In the genomic region with DNA sequence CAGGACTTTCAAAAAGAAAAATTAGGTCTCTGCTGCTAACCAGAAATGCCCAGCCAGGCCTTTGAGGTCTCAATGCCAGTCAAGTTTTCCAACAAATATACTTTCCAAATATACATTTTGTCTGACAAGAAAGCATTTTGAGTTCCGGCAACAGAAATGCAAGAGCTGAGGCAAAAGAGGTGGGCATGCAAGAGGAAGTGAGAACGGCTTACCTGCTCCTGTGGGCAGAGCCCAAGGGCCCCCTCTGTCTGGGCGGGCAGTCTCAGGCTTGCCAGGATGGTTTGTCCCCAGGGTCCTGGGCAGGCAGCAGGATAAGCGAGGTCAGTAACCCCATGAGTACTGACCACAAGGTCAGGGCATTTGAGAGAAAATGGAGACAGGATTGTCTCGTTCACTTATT, we compare ENCODE assay signal across 2 cellular contexts.
TF ChIP-seq lines count a peak whose summit lies in the region.

No MANE protein-coding gene starts in this region.

TF ChIP-seq in HCT116, 20 proteins besides CTCF, POLR2A, EP300 and RAD21:
- no peak for TF ChIP-seq ELF1 (IDR thresholded peaks at IDR 0.05; ENCODE audit: borderline replicate concordance, low read depth)
- TF ChIP-seq, protein P1, sequence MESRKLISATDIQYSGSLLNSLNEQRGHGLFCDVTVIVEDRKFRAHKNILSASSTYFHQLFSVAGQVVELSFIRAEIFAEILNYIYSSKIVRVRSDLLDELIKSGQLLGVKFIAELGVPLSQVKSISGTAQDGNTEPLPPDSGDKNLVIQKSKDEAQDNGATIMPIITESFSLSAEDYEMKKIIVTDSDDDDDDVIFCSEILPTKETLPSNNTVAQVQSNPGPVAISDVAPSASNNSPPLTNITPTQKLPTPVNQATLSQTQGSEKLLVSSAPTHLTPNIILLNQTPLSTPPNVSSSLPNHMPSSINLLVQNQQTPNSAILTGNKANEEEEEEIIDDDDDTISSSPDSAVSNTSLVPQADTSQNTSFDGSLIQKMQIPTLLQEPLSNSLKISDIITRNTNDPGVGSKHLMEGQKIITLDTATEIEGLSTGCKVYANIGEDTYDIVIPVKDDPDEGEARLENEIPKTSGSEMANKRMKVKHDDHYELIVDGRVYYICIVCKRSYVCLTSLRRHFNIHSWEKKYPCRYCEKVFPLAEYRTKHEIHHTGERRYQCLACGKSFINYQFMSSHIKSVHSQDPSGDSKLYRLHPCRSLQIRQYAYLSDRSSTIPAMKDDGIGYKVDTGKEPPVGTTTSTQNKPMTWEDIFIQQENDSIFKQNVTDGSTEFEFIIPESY (IDR thresholded peaks at IDR 0.05; ENCODE audit: extremely low read depth, insufficient replicate concordance, low read length) = no peak
- no peak for TF ChIP-seq EGR1 (IDR thresholded peaks at IDR 0.05; ENCODE audit: low read depth)
- no peak for TF ChIP-seq EZH2 (IDR thresholded peaks at IDR 0.05)
- TF ChIP-seq, protein P2, sequence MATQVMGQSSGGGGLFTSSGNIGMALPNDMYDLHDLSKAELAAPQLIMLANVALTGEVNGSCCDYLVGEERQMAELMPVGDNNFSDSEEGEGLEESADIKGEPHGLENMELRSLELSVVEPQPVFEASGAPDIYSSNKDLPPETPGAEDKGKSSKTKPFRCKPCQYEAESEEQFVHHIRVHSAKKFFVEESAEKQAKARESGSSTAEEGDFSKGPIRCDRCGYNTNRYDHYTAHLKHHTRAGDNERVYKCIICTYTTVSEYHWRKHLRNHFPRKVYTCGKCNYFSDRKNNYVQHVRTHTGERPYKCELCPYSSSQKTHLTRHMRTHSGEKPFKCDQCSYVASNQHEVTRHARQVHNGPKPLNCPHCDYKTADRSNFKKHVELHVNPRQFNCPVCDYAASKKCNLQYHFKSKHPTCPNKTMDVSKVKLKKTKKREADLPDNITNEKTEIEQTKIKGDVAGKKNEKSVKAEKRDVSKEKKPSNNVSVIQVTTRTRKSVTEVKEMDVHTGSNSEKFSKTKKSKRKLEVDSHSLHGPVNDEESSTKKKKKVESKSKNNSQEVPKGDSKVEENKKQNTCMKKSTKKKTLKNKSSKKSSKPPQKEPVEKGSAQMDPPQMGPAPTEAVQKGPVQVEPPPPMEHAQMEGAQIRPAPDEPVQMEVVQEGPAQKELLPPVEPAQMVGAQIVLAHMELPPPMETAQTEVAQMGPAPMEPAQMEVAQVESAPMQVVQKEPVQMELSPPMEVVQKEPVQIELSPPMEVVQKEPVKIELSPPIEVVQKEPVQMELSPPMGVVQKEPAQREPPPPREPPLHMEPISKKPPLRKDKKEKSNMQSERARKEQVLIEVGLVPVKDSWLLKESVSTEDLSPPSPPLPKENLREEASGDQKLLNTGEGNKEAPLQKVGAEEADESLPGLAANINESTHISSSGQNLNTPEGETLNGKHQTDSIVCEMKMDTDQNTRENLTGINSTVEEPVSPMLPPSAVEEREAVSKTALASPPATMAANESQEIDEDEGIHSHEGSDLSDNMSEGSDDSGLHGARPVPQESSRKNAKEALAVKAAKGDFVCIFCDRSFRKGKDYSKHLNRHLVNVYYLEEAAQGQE (IDR thresholded peaks at IDR 0.05; ENCODE audit: low read depth) = no peak
- TF ChIP-seq YY1 (IDR thresholded peaks at IDR 0.05; ENCODE audit: extremely low read depth, insufficient replicate concordance, low read depth, low read length) = no peak
TF ChIP-seq in HCT116: peak in this region for 0.

TF ChIP-seq in GM12878, 131 proteins besides CTCF, POLR2A, EP300 and RAD21:
- TF ChIP-seq, protein P3, sequence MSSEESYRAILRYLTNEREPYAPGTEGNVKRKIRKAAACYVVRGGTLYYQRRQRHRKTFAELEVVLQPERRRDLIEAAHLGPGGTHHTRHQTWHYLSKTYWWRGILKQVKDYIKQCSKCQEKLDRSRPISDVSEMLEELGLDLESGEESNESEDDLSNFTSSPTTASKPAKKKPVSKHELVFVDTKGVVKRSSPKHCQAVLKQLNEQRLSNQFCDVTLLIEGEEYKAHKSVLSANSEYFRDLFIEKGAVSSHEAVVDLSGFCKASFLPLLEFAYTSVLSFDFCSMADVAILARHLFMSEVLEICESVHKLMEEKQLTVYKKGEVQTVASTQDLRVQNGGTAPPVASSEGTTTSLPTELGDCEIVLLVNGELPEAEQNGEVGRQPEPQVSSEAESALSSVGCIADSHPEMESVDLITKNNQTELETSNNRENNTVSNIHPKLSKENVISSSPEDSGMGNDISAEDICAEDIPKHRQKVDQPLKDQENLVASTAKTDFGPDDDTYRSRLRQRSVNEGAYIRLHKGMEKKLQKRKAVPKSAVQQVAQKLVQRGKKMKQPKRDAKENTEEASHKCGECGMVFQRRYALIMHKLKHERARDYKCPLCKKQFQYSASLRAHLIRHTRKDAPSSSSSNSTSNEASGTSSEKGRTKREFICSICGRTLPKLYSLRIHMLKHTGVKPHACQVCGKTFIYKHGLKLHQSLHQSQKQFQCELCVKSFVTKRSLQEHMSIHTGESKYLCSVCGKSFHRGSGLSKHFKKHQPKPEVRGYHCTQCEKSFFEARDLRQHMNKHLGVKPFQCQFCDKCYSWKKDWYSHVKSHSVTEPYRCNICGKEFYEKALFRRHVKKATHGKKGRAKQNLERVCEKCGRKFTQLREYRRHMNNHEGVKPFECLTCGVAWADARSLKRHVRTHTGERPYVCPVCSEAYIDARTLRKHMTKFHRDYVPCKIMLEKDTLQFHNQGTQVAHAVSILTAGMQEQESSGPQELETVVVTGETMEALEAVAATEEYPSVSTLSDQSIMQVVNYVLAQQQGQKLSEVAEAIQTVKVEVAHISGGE (CRISPR knock-in tag; IDR thresholded peaks at IDR 0.05) = no peak
- no peak for TF ChIP-seq RB1 (IDR thresholded peaks at IDR 0.05; ENCODE audit: borderline replicate concordance)
- no peak for TF ChIP-seq HDGF (IDR thresholded peaks at IDR 0.05)
- no peak for TF ChIP-seq EZH2 (IDR thresholded peaks at IDR 0.05; ENCODE audit: borderline replicate concordance, control insufficient read depth, low read depth, low read length)
- TF ChIP-seq, protein P4, sequence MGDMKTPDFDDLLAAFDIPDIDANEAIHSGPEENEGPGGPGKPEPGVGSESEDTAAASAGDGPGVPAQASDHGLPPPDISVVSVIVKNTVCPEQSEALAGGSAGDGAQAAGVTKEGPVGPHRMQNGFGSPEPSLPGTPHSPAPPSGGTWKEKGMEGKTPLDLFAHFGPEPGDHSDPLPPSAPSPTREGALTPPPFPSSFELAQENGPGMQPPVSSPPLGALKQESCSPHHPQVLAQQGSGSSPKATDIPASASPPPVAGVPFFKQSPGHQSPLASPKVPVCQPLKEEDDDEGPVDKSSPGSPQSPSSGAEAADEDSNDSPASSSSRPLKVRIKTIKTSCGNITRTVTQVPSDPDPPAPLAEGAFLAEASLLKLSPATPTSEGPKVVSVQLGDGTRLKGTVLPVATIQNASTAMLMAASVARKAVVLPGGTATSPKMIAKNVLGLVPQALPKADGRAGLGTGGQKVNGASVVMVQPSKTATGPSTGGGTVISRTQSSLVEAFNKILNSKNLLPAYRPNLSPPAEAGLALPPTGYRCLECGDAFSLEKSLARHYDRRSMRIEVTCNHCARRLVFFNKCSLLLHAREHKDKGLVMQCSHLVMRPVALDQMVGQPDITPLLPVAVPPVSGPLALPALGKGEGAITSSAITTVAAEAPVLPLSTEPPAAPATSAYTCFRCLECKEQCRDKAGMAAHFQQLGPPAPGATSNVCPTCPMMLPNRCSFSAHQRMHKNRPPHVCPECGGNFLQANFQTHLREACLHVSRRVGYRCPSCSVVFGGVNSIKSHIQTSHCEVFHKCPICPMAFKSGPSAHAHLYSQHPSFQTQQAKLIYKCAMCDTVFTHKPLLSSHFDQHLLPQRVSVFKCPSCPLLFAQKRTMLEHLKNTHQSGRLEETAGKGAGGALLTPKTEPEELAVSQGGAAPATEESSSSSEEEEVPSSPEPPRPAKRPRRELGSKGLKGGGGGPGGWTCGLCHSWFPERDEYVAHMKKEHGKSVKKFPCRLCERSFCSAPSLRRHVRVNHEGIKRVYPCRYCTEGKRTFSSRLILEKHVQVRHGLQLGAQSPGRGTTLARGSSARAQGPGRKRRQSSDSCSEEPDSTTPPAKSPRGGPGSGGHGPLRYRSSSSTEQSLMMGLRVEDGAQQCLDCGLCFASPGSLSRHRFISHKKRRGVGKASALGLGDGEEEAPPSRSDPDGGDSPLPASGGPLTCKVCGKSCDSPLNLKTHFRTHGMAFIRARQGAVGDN (IDR thresholded peaks at IDR 0.05) = 0 out of 2 replicates have a peak, but pooled peaks have one; percentile 30
- no peak for TF ChIP-seq ZBED1 (IDR thresholded peaks at IDR 0.05; ENCODE audit: borderline replicate concordance)
- no peak for TF ChIP-seq ATF7 (IDR thresholded peaks at IDR 0.05; ENCODE audit: low read depth)
- TF ChIP-seq SPI1 (IDR thresholded peaks at IDR 0.05; ENCODE audit: borderline replicate concordance, insufficient read depth, low read depth, low read length) = peak; percentile 79; the same call in 1 of the 2 replicates
- no peak for TF ChIP-seq RAD51 (IDR thresholded peaks at IDR 0.05)
- TF ChIP-seq, protein P5, sequence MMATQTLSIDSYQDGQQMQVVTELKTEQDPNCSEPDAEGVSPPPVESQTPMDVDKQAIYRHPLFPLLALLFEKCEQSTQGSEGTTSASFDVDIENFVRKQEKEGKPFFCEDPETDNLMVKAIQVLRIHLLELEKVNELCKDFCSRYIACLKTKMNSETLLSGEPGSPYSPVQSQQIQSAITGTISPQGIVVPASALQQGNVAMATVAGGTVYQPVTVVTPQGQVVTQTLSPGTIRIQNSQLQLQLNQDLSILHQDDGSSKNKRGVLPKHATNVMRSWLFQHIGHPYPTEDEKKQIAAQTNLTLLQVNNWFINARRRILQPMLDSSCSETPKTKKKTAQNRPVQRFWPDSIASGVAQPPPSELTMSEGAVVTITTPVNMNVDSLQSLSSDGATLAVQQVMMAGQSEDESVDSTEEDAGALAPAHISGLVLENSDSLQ (IDR thresholded peaks at IDR 0.05) = no peak
- TF ChIP-seq NR2F1 (conservative IDR thresholded peaks at IDR 0.05) = peak; percentile 65
- no peak for TF ChIP-seq HDAC6 (IDR thresholded peaks at IDR 0.05; ENCODE audit: unreplicated experiment)
- TF ChIP-seq, protein P6, sequence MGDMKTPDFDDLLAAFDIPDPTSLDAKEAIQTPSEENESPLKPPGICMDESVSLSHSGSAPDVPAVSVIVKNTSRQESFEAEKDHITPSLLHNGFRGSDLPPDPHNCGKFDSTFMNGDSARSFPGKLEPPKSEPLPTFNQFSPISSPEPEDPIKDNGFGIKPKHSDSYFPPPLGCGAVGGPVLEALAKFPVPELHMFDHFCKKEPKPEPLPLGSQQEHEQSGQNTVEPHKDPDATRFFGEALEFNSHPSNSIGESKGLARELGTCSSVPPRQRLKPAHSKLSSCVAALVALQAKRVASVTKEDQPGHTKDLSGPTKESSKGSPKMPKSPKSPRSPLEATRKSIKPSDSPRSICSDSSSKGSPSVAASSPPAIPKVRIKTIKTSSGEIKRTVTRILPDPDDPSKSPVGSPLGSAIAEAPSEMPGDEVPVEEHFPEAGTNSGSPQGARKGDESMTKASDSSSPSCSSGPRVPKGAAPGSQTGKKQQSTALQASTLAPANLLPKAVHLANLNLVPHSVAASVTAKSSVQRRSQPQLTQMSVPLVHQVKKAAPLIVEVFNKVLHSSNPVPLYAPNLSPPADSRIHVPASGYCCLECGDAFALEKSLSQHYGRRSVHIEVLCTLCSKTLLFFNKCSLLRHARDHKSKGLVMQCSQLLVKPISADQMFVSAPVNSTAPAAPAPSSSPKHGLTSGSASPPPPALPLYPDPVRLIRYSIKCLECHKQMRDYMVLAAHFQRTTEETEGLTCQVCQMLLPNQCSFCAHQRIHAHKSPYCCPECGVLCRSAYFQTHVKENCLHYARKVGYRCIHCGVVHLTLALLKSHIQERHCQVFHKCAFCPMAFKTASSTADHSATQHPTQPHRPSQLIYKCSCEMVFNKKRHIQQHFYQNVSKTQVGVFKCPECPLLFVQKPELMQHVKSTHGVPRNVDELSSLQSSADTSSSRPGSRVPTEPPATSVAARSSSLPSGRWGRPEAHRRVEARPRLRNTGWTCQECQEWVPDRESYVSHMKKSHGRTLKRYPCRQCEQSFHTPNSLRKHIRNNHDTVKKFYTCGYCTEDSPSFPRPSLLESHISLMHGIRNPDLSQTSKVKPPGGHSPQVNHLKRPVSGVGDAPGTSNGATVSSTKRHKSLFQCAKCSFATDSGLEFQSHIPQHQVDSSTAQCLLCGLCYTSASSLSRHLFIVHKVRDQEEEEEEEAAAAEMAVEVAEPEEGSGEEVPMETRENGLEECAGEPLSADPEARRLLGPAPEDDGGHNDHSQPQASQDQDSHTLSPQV (IDR thresholded peaks at IDR 0.05) = peak; percentile 48; the same call in 1 of the 2 replicates
- TF ChIP-seq PAX5 (IDR thresholded peaks at IDR 0.05; ENCODE audit: borderline replicate concordance, low read depth, low read length) = no peak
- TF ChIP-seq IKZF1 (conservative IDR thresholded peaks at IDR 0.05) = 0 out of 2 replicates have a peak, but pooled peaks have one; percentile 8
- TF ChIP-seq, protein P7, sequence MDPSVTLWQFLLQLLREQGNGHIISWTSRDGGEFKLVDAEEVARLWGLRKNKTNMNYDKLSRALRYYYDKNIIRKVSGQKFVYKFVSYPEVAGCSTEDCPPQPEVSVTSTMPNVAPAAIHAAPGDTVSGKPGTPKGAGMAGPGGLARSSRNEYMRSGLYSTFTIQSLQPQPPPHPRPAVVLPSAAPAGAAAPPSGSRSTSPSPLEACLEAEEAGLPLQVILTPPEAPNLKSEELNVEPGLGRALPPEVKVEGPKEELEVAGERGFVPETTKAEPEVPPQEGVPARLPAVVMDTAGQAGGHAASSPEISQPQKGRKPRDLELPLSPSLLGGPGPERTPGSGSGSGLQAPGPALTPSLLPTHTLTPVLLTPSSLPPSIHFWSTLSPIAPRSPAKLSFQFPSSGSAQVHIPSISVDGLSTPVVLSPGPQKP (IDR thresholded peaks at IDR 0.05; ENCODE audit: low read depth, low read length) = no peak
- no peak for TF ChIP-seq POLR2AphosphoS2 (IDR thresholded peaks at IDR 0.05; ENCODE audit: low read depth, low read length)
